21 cellular contexts compared by ENCODE assay signal in the genomic region with DNA sequence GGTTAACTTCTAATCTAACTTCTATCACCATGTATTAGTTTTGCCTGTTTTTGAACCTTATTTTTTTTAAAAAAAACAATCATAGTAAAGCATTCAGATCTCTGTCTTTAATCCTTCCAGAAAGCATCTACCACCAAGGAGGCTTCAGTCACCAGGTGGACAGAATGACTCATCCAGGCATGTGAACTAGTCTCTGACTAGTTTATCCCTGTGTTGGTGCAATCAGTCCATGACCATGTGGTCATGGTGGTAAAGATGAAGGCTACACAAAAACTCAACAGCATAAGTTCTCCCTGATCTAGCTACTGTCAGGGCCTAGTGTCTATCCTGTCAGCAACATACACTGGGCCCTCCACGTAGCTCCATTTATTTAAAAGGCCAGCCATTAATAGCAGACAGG.
"Had no signal": no experiment of that assay in that cellular context is flagged by ENCODE, and none has a peak within 500 bp of the region (broad histone marks: within the 10 kb centered on the region; RNA-seq: fewer than 3 reads in every experiment).

No MANE protein-coding gene starts in this region.

- H3K4me3 ChIP-seq: gastroesophageal sphincter, sigmoid colon, spleen, tibial artery, uterus had no signal

- H3K4me3 Mint-ChIP-seq: activated CD4-positive, alpha-beta memory T cell treated with anti-CD3 and anti-CD28 coated beads for 36 hours; nephron progenitor cell had no signal

- H3K27me3 ChIP-seq: brain microvascular endothelial cell, gastroesophageal sphincter, sigmoid colon, spleen, uterus had no signal

- H3K36me3 Mint-ChIP-seq: activated CD4-positive, alpha-beta memory T cell treated with anti-CD3 and anti-CD28 coated beads for 36 hours had no signal

- H3K4me1 ChIP-seq: gastroesophageal sphincter, sigmoid colon, spleen, tibial artery, uterus had no signal

- DNase-seq: activated CD4-positive, alpha-beta memory T cell treated with anti-CD3 and anti-CD28 coated beads for 36 hours; activated naive CD4-positive, alpha-beta T cell treated with Interleukin-2 at 50 U/mL for 16 hours; activated T-cell treated with anti-CD3 and anti-CD28 coated beads, Interleukin-2, amount 50 U/mL, for 1 hour; anterior cingulate cortex; brain microvascular endothelial cell; cortex of kidney; nephron progenitor cell; occipital lobe; posterior cingulate gyrus; sigmoid colon; spleen; stimulated activated CD8-positive, alpha-beta memory T cell treated with anti-CD3 and anti-CD28 coated beads, Interleukin-4, amount 100 ng/mL, for 48 hours; stimulated activated naive CD4-positive, alpha-beta T cell treated with Interleukin-2 at 50 U/mL for 16 hours; SW 1271; tibial artery; uterus; WERI-Rb-1 had no signal

- H3K36me3 ChIP-seq: brain microvascular endothelial cell, gastroesophageal sphincter, sigmoid colon, spleen, tibial artery, uterus, WERI-Rb-1 had no signal

- H3K9me3 Mint-ChIP-seq: activated CD4-positive, alpha-beta memory T cell treated with anti-CD3 and anti-CD28 coated beads for 36 hours; activated T-helper 2 cell treated with anti-CD3 and anti-CD28 coated beads, Interferon-gamma antibody, Interleukin-2, Interleukin-4, amounts not matched to agents 10 μg/mL and 5 μg/mL and 100 μg/mL, durations not matched to agents 14 hours and 24 hours and 36 hours had no signal

- H3K9me3 ChIP-seq: gastroesophageal sphincter, sigmoid colon, tibial artery, uterus had no signal

- FAIRE-seq: endometrium had no signal

- H3K27ac ChIP-seq: brain microvascular endothelial cell, gastroesophageal sphincter, sigmoid colon, spleen, tibial artery, uterus, WERI-Rb-1 had no signal

- ATAC-seq: esophagus mucosa, gastroesophageal sphincter had no signal

- H3K27ac Mint-ChIP-seq: activated CD4-positive, alpha-beta memory T cell treated with anti-CD3 and anti-CD28 coated beads for 36 hours; activated T-helper 2 cell treated with anti-CD3 and anti-CD28 coated beads, Interferon-gamma antibody, Interleukin-2, Interleukin-4, amounts not matched to agents 10 μg/mL and 5 μg/mL and 100 μg/mL, durations not matched to agents 14 hours and 24 hours and 36 hours; nephron progenitor cell had no signal
